ENCODE assay signal across 8 cellular contexts in genomic region chr19:35030257-35031071, GRCh38. TPM values are rescaled to one million over a fixed set of nuclear protein-coding genes. Genes with fewer than 3 reads are reported as not detected.
DNase-seq lines count a peak whose midpoint lies in the region; ATAC-seq and TF ChIP-seq lines count a peak whose summit lies in the region.

Gene SCN1B, plus strand, starts transcription at chr19:35030470. Its CDS starts 351 bp downstream, at chr19:35030821.

- H3K4me3 Mint-ChIP-seq in neural progenitor cell: peak within 1 kb of the TSS; percentile 81

- H3K9me3 Mint-ChIP-seq in neural progenitor cell: no peaks in the 10 kb centered on the region

- H2AFZ ChIP-seq in PC-3 (ENCODE audit: low read length) (peak within 1 kb of the TSS; percentile 72), neural progenitor cell (replicated peaks) (peak within 1 kb of the TSS; percentile 27)

- TF ChIP-seq CTCF in PC-3 (conservative IDR thresholded peaks at IDR 0.05; ENCODE audit: low read depth, low read length) (no peak), fibroblast of the aortic adventitia (IDR thresholded peaks at IDR 0.05; ENCODE audit: insufficient read depth, low read length) (no peak), neural progenitor cell (IDR thresholded peaks at IDR 0.05) (no peak)

- H3K4me3 ChIP-seq in PC-3 (ENCODE audit: low read length): peak within 1 kb of the TSS; percentile 63
- H3K4me3 ChIP-seq in fibroblast of the aortic adventitia (ENCODE audit: low read depth, low read length): peak within 1 kb of the TSS; percentile 63
- peak within 1 kb of the TSS; percentile 82 for H3K4me3 ChIP-seq in neural progenitor cell

- H3K79me2 ChIP-seq in PC-3 (ENCODE audit: low read length) (no peaks in the 10 kb centered on the region), neural progenitor cell (ENCODE audit: low read depth) (no peaks in the 10 kb centered on the region)

- CTCF ChIA-PET in PC-3 (lab: Charles Lee): no interaction called here

- H3K9me2 ChIP-seq in PC-3 (replicated peaks; ENCODE audit: low read length): no peaks in the 10 kb centered on the region

- H3K36me3 Mint-ChIP-seq in neural progenitor cell: peaks cover 5% of the 10 kb centered on the region

- BruUV-seq in PC-3 (replicated peaks; lab: Mats Ljungman, UMichigan): no TSS peak

- H3F3A ChIP-seq in PC-3 (ENCODE audit: low read length, unreplicated experiment) (no peaks in the 10 kb centered on the region), neural progenitor cell (ENCODE audit: low read depth) (peaks cover 40% of the 10 kb centered on the region)

- ATAC-seq in PC-3 (peak; percentile 78), HG02798 (IDR thresholded peaks at IDR 0.05; ENCODE audit: poor library complexity, unreplicated experiment) (no peak)

- DNase-seq in NCI-H2029 (lab: John Stamatoyannopoulos, UW): peak; percentile 26
- no peak for DNase-seq in NCI-H2029 treated with DMSO at 0.1 percent for 48 hours (lab: John Stamatoyannopoulos, UW)
- peak; percentile 60 for DNase-seq in PC-3
- peak; percentile 57 for DNase-seq in activated effector memory CD4-positive, alpha-beta T cell treated with Interleukin-2 at 50 U/mL for 16 hours
- DNase-seq in fibroblast of the aortic adventitia (ENCODE audit: low read depth): peak; percentile 37
- peak; percentile 89 for DNase-seq in neural progenitor cell (ENCODE audit: low spot score)
- DNase-seq in stromal cell of bone marrow (ENCODE audit: low read depth): peak; percentile 44

- H3K9ac ChIP-seq in PC-3 (ENCODE audit: low read length) (no peak within 1 kb of the TSS), neural progenitor cell (no peak within 1 kb of the TSS)

- intact Hi-C loops in PC-3 (cut with micrococcal nuclease): no loop called here

- H3K36me3 ChIP-seq in PC-3 (ENCODE audit: low read depth, low read length): peaks cover 3% of the 10 kb centered on the region; the same call in 1 of the 2 replicates
- no peaks in the 10 kb centered on the region for H3K36me3 ChIP-seq in neural progenitor cell

- H3K27ac ChIP-seq in PC-3 (ENCODE audit: low read length) (no peak within 1 kb of the TSS), neural progenitor cell (no peak within 1 kb of the TSS)

- H3K4me1 ChIP-seq in PC-3 (ENCODE audit: insufficient read depth, low read length) (0 out of 2 replicates have a peak, but pooled peaks cover 4% of the 10 kb centered on the region), neural progenitor cell (peaks cover 4% of the 10 kb centered on the region)

- H3K4me2 ChIP-seq in PC-3 (ENCODE audit: low read length): peak within 1 kb of the TSS; percentile 84
- peak within 1 kb of the TSS; percentile 79 for H3K4me2 ChIP-seq in neural progenitor cell

- H3K9me3 ChIP-seq in PC-3 (ENCODE audit: low read length) (no peaks in the 10 kb centered on the region), neural progenitor cell (ENCODE audit: low read depth) (no peaks in the 10 kb centered on the region)

- H3K27me3 ChIP-seq in PC-3 (ENCODE audit: low read length) (no peaks in the 10 kb centered on the region), neural progenitor cell (peaks cover 38% of the 10 kb centered on the region)

- no peak within 1 kb of the TSS for H3K27ac Mint-ChIP-seq in neural progenitor cell

- H3K4me1 Mint-ChIP-seq in neural progenitor cell: peaks cover 6% of the 10 kb centered on the region

- POLR2A ChIA-PET in PC-3 (lab: Charles Lee; ENCODE audit: unreplicated experiment): no interaction called here

- peaks cover 29% of the 10 kb centered on the region for H3K27me3 Mint-ChIP-seq in neural progenitor cell (ENCODE audit: insufficient read depth, low read depth)

- no peaks in the 10 kb centered on the region for H4K20me1 ChIP-seq in PC-3 (ENCODE audit: low read length)
- no peaks in the 10 kb centered on the region for H4K20me1 ChIP-seq in neural progenitor cell (ENCODE audit: low read depth)

RNA-seq across cellular contexts. Expression of gene SCN1B, which starts in this region (rescaled TPM):
- total RNA-seq in PC-3 (2014; rRNA removed) (1.7 TPM in 2 replicates), fibroblast of the aortic adventitia (ENCODE audit: low replicate concordance) (7.0 and 12.1 TPM in 2 replicates), neural progenitor cell (ENCODE audit: low replicate concordance) (2.2 and 3.9 TPM in 2 replicates)
